In the genomic region with DNA sequence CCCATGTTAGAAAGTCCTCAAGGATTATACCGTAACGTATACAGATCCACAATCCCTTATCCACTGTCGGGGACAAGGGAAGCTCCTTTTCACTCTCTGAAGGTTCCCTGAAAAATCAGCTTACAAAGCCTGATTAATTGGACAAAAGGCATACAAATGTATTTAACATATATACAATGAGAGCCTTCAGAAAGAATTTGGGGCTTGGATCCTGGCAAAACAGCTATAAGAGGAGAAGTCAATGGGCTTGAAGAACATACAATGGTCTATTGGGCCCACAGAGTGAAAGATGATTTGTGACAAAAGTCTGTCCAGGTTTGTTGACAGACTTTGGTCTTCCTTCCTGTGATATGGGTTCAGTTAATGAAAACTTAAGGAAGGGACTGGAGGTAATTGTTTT, we compare ENCODE assay signal across 2 cellular contexts.
TF ChIP-seq lines count a peak whose summit lies in the region.

No MANE protein-coding gene starts in this region.

TF ChIP-seq in GM23338, 12 proteins besides CTCF, POLR2A, EP300 and RAD21:
- peak; percentile 92 for TF ChIP-seq ZNF462 (CRISPR knock-in tag; IDR thresholded peaks at IDR 0.05)
- TF ChIP-seq POLR2AphosphoS5 (IDR thresholded peaks at IDR 0.05; ENCODE audit: low read depth) = no peak
TF ChIP-seq in GM23338: peak in this region for 1.

TF ChIP-seq in WTC11, 78 proteins besides CTCF, POLR2A, EP300 and RAD21 (continued from another document):
- TF ChIP-seq, protein P1, sequence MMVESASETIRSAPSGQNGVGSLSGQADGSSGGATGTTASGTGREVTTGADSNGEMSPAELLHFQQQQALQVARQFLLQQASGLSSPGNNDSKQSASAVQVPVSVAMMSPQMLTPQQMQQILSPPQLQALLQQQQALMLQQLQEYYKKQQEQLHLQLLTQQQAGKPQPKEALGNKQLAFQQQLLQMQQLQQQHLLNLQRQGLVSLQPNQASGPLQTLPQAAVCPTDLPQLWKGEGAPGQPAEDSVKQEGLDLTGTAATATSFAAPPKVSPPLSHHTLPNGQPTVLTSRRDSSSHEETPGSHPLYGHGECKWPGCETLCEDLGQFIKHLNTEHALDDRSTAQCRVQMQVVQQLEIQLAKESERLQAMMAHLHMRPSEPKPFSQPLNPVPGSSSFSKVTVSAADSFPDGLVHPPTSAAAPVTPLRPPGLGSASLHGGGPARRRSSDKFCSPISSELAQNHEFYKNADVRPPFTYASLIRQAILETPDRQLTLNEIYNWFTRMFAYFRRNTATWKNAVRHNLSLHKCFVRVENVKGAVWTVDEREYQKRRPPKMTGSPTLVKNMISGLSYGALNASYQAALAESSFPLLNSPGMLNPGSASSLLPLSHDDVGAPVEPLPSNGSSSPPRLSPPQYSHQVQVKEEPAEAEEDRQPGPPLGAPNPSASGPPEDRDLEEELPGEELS (CRISPR knock-in tag; IDR thresholded peaks at IDR 0.05) = no peak
- no peak for TF ChIP-seq JAZF1 (CRISPR knock-in tag; IDR thresholded peaks at IDR 0.05)
- TF ChIP-seq, protein P2, sequence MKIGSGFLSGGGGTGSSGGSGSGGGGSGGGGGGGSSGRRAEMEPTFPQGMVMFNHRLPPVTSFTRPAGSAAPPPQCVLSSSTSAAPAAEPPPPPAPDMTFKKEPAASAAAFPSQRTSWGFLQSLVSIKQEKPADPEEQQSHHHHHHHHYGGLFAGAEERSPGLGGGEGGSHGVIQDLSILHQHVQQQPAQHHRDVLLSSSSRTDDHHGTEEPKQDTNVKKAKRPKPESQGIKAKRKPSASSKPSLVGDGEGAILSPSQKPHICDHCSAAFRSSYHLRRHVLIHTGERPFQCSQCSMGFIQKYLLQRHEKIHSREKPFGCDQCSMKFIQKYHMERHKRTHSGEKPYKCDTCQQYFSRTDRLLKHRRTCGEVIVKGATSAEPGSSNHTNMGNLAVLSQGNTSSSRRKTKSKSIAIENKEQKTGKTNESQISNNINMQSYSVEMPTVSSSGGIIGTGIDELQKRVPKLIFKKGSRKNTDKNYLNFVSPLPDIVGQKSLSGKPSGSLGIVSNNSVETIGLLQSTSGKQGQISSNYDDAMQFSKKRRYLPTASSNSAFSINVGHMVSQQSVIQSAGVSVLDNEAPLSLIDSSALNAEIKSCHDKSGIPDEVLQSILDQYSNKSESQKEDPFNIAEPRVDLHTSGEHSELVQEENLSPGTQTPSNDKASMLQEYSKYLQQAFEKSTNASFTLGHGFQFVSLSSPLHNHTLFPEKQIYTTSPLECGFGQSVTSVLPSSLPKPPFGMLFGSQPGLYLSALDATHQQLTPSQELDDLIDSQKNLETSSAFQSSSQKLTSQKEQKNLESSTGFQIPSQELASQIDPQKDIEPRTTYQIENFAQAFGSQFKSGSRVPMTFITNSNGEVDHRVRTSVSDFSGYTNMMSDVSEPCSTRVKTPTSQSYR (CRISPR knock-in tag; IDR thresholded peaks at IDR 0.05) = no peak
- TF ChIP-seq, protein P3, sequence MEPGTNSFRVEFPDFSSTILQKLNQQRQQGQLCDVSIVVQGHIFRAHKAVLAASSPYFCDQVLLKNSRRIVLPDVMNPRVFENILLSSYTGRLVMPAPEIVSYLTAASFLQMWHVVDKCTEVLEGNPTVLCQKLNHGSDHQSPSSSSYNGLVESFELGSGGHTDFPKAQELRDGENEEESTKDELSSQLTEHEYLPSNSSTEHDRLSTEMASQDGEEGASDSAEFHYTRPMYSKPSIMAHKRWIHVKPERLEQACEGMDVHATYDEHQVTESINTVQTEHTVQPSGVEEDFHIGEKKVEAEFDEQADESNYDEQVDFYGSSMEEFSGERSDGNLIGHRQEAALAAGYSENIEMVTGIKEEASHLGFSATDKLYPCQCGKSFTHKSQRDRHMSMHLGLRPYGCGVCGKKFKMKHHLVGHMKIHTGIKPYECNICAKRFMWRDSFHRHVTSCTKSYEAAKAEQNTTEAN (CRISPR knock-in tag; IDR thresholded peaks at IDR 0.05) = no peak
- no peak for TF ChIP-seq NR3C1 (CRISPR knock-in tag; conservative IDR thresholded peaks at IDR 0.05; ENCODE audit: low read depth)
- no peak for TF ChIP-seq FOXP1 (CRISPR knock-in tag; IDR thresholded peaks at IDR 0.05; ENCODE audit: borderline replicate concordance)
- TF ChIP-seq ETV6 (CRISPR knock-in tag; IDR thresholded peaks at IDR 0.05) = no peak
- TF ChIP-seq MYBL2 (CRISPR knock-in tag; IDR thresholded peaks at IDR 0.05) = no peak
- no peak for TF ChIP-seq CDX4 (CRISPR knock-in tag; IDR thresholded peaks at IDR 0.05; ENCODE audit: borderline replicate concordance)
- no peak for TF ChIP-seq NR1H2 (CRISPR knock-in tag; IDR thresholded peaks at IDR 0.05)
